ENCODE assay signal across 15 cellular contexts in genomic region chr1:19411612-19412011, GRCh38.
DNase-seq lines count a peak whose midpoint lies in the region; ATAC-seq and TF ChIP-seq lines count a peak whose summit lies in the region.
"Had no signal": no experiment of that assay in that cellular context is flagged by ENCODE, and none has a peak within 500 bp of the region (broad histone marks: within the 10 kb centered on the region; RNA-seq: fewer than 3 reads in every experiment).

No MANE protein-coding gene starts in this region.

- H3K4me1 Mint-ChIP-seq in activated CD4-positive, alpha-beta memory T cell treated with anti-CD3 and anti-CD28 coated beads for 36 hours (ENCODE audit: low read depth) = peaks cover 69% of the 10 kb centered on the region
- H3K4me1 Mint-ChIP-seq in activated CD4-positive, alpha-beta memory T cell treated with anti-CD3 and anti-CD28 coated beads, Interleukin-2, amount 10 ng/mL, durations not matched to agents 7 days and 5 days = peaks cover 14% of the 10 kb centered on the region

- TF ChIP-seq CTCF in testis (IDR thresholded peaks at IDR 0.05) (no peak), dorsolateral prefrontal cortex (IDR thresholded peaks at IDR 0.05 in 54 of 56, conservative IDR thresholded peaks at IDR 0.05 in 2 of 56; ENCODE audit: low read depth in 1 of 56, partially characterized antibody in 56 of 56) (no peak)

- peaks cover 14% of the 10 kb centered on the region for H3K36me3 Mint-ChIP-seq in activated CD4-positive, alpha-beta memory T cell treated with anti-CD3 and anti-CD28 coated beads for 36 hours
- peaks cover 35% of the 10 kb centered on the region for H3K36me3 Mint-ChIP-seq in activated CD4-positive, alpha-beta memory T cell treated with anti-CD3 and anti-CD28 coated beads, Interleukin-2, amount 10 ng/mL, durations not matched to agents 7 days and 5 days (ENCODE audit: low read depth)
- H3K36me3 Mint-ChIP-seq: activated naive CD4-positive, alpha-beta T cell treated with anti-CD3 and anti-CD28 coated beads, Interleukin-2, amount 50 U/mL, for 72 hours had no signal

- intact Hi-C loops in activated CD4-positive, alpha-beta memory T cell treated with anti-CD3 and anti-CD28 coated beads for 36 hours (cut with micrococcal nuclease) = no loop called here
- intact Hi-C loops in testis (cut with DNase I; ENCODE audit: low total_unique reads) = no loop called here
- intact Hi-C loops in dorsolateral prefrontal cortex (cut with DNase I) = no loop called here

- POLR2A ChIA-PET in activated CD4-positive, alpha-beta memory T cell treated with anti-CD3 and anti-CD28 coated beads for 36 hours (lab: Charles Lee) = no interaction called here
- POLR2A ChIA-PET in activated CD4-positive, alpha-beta memory T cell treated with anti-CD3 and anti-CD28 coated beads, Interleukin-2, amount 10 ng/mL, durations not matched to agents 7 days and 5 days (lab: Charles Lee) = no interaction called here

- no peak overlapping the region for H3K4me3 ChIP-seq in esophagus (ENCODE audit: low read depth in 1 of 2, low read length in 2 of 2)
- H3K4me3 ChIP-seq in testis = no peak overlapping the region
- no peak overlapping the region for H3K4me3 ChIP-seq in dorsolateral prefrontal cortex
- H3K4me3 ChIP-seq: SK-N-MC had no signal

- H3K4me1 ChIP-seq in esophagus (ENCODE audit: control insufficient read depth in 2 of 2, insufficient read depth in 2 of 2, low read length in 1 of 2) = peaks cover 0 to 11% of the 10 kb centered on the region in 2 donors
- H3K4me1 ChIP-seq in testis = peaks cover 33% of the 10 kb centered on the region

- H3K36me3 ChIP-seq in esophagus (ENCODE audit: control insufficient read depth in 2 of 2, insufficient read depth in 2 of 2, low read length in 1 of 2) = peaks cover 0 to 2% of the 10 kb centered on the region in 2 donors
- H3K36me3 ChIP-seq in testis (ENCODE audit: low read depth, missing control alignments) = no peaks in the 10 kb centered on the region

- no peaks in the 10 kb centered on the region for H3K9me3 ChIP-seq in esophagus (ENCODE audit: control insufficient read depth in 2 of 2, insufficient read depth in 1 of 2, low read depth in 1 of 2, low read length in 1 of 2)
- no peaks in the 10 kb centered on the region for H3K9me3 ChIP-seq in testis

- no peaks in the 10 kb centered on the region for H3K9me3 Mint-ChIP-seq in activated CD4-positive, alpha-beta memory T cell treated with anti-CD3 and anti-CD28 coated beads for 36 hours
- H3K9me3 Mint-ChIP-seq in activated CD4-positive, alpha-beta memory T cell treated with anti-CD3 and anti-CD28 coated beads, Interleukin-2, amount 10 ng/mL, durations not matched to agents 7 days and 5 days = no peaks in the 10 kb centered on the region
- H3K9me3 Mint-ChIP-seq: activated naive CD4-positive, alpha-beta T cell treated with anti-CD3 and anti-CD28 coated beads, Interleukin-2, amount 50 U/mL, for 72 hours had no signal

- H3K27me3 Mint-ChIP-seq in activated CD4-positive, alpha-beta memory T cell treated with anti-CD3 and anti-CD28 coated beads for 36 hours = no peaks in the 10 kb centered on the region
- H3K27me3 Mint-ChIP-seq in activated CD4-positive, alpha-beta memory T cell treated with anti-CD3 and anti-CD28 coated beads, Interleukin-2, amount 10 ng/mL, durations not matched to agents 7 days and 5 days = no peaks in the 10 kb centered on the region

- ATAC-seq in HG03354 (IDR thresholded peaks at IDR 0.05; ENCODE audit: poor library complexity, severe bottlenecking, unreplicated experiment) (peak; percentile 65), GM21423 (IDR thresholded peaks at IDR 0.05; ENCODE audit: unreplicated experiment) (no peak)
- ATAC-seq: activated naive CD4-positive, alpha-beta T cell treated with anti-CD3 and anti-CD28 coated beads, Interleukin-2, amount 50 U/mL, for 72 hours had no signal

- H3K27ac ChIP-seq in esophagus (ENCODE audit: low read depth in 2 of 2, low read length in 1 of 2) (peak overlapping the region; percentile 3 to 4), testis (peak overlapping the region; percentile 15 to 17), dorsolateral prefrontal cortex (peak overlapping the region in 11 of 59 donors; percentile 2 to 46 (median 16))
- H3K27ac ChIP-seq: SK-N-MC had no signal

- CTCF ChIA-PET in activated CD4-positive, alpha-beta memory T cell treated with anti-CD3 and anti-CD28 coated beads for 36 hours (lab: Charles Lee) = interaction anchor here (1.4 to 3.4 kb wide), 2 partner anchors 12 to 21 kb away, joined by 3 to 14 read pairs; no protein-coding TSS in a partner anchor
- CTCF ChIA-PET in activated CD4-positive, alpha-beta memory T cell treated with anti-CD3 and anti-CD28 coated beads, Interleukin-2, amount 10 ng/mL, durations not matched to agents 7 days and 5 days (lab: Charles Lee) = no interaction called here

- WGBS in esophagus, 2 donors = 83 to 88% methylated on average over 8 of the region's 8 CpGs
- 80 to 90% methylated on average over 8 of the region's 8 CpGs for WGBS in testis, 2 donors

- H3K27me3 ChIP-seq in esophagus (ENCODE audit: control insufficient read depth in 1 of 2, insufficient read depth in 2 of 2, low read length in 2 of 2) = no peaks in the 10 kb centered on the region
- H3K27me3 ChIP-seq in testis = no peaks in the 10 kb centered on the region
- H3K27me3 ChIP-seq in dorsolateral prefrontal cortex = no peaks in the 10 kb centered on the region

- H3K27ac Mint-ChIP-seq in activated CD4-positive, alpha-beta memory T cell treated with anti-CD3 and anti-CD28 coated beads for 36 hours = peak overlapping the region; percentile 18
- no peak overlapping the region for H3K27ac Mint-ChIP-seq in activated CD4-positive, alpha-beta memory T cell treated with anti-CD3 and anti-CD28 coated beads, Interleukin-2, amount 10 ng/mL, durations not matched to agents 7 days and 5 days

- no peak overlapping the region for H3K4me3 Mint-ChIP-seq in activated CD4-positive, alpha-beta memory T cell treated with anti-CD3 and anti-CD28 coated beads for 36 hours
- H3K4me3 Mint-ChIP-seq in activated CD4-positive, alpha-beta memory T cell treated with anti-CD3 and anti-CD28 coated beads, Interleukin-2, amount 10 ng/mL, durations not matched to agents 7 days and 5 days = no peak overlapping the region

- no peak for TF ChIP-seq POLR2A in testis (IDR thresholded peaks at IDR 0.05)

- no peak for DNase-seq in activated CD4-positive, alpha-beta memory T cell treated with anti-CD3 and anti-CD28 coated beads for 36 hours
- DNase-seq in activated CD4-positive, alpha-beta memory T cell treated with anti-CD3 and anti-CD28 coated beads, Interleukin-2, amount 10 ng/mL, durations not matched to agents 7 days and 5 days = no peak
- no peak for DNase-seq in testis
- no peak for DNase-seq in NCI-H510A treated with DMSO at 0.1 percent for 48 hours (lab: John Stamatoyannopoulos, UW)
- no peak for DNase-seq in dorsolateral prefrontal cortex
- DNase-seq: dermis blood vessel endothelial cell; NCI-H1092 treated with DMSO at 0.1 percent for 48 hours; NCI-H524 treated with DMSO at 0.1 percent for 48 hours; occipital lobe; stimulated activated naive CD4-positive, alpha-beta T cell had no signal
